34 cellular contexts compared by ENCODE assay signal in the genomic region with DNA sequence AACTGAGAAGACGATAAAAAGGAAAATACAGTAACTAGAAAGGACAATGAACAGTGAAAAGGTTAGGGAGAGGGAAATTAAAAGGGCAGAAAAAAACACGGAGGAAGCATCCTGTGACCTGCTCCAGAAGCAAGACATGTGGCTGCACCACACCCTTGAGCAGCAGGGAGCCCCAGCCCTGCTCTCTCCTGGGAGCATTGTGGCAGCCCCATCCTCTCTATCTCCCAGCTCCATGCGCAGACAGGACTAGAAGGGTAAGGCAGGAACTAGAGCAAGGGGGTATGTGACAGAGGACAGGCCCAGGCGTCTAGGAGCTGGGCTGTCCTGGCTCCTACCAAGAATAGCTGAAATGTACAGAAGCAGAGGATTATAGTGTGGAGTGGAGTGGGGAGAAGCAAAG. TPM values are rescaled to one million over a fixed set of nuclear protein-coding genes. Genes with fewer than 3 reads are reported as not detected.
DNase-seq lines count a peak whose midpoint lies in the region; ATAC-seq and TF ChIP-seq lines count a peak whose summit lies in the region.
"Had no signal": no experiment of that assay in that cellular context is flagged by ENCODE, and none has a peak within 500 bp of the region (broad histone marks: within the 10 kb centered on the region; RNA-seq: fewer than 3 reads in every experiment).

No MANE protein-coding gene starts in this region.

- H3K27me3 Mint-ChIP-seq in WTC11 (ENCODE audit: low read depth) (no peaks in the 10 kb centered on the region), nephron (ENCODE audit: low read depth) (peaks cover 5% of the 10 kb centered on the region)
- H3K27me3 Mint-ChIP-seq: activated T-cell treated with anti-CD3 and anti-CD28 coated beads, Interleukin-2, amount 50 U/mL, for 24 hours had no signal

- H3K4me1 Mint-ChIP-seq in WTC11 = peaks cover 6% of the 10 kb centered on the region
- peaks cover 36% of the 10 kb centered on the region for H3K4me1 Mint-ChIP-seq in nephron
- H3K4me1 Mint-ChIP-seq: immature natural killer cell; stimulated activated effector memory CD8-positive, alpha-beta T cell treated with anti-CD3 and anti-CD28 coated beads, Interleukin-12 subunit alpha, Interleukin-12 subunit beta, amount 100 ng/mL, for 72 hours had no signal

- CTCF ChIA-PET in WTC11 (lab: Charles Lee) = interaction anchor here (0.6 to 3.5 kb wide), 11 partner anchors 9 to 172 kb away, joined by 3 to 14 read pairs (median 4); partner anchors contain the start of gene COPZ1

- DNase-seq in COR-L47 (lab: John Stamatoyannopoulos, UW) (peak; percentile 40), Kasumi-1 (lab: John Stamatoyannopoulos, UW) (peak; percentile 22 to 31), WTC11 (ENCODE audit: low spot score) (no peak), HK-2 (ENCODE audit: unreplicated experiment) (no peak)
- DNase-seq: activated CD4-positive, alpha-beta T cell treated with anti-CD3 and anti-CD28 coated beads, Interleukin-2, amount 50 U/mL, for 1 hour; activated naive CD4-positive, alpha-beta T cell; activated T-cell treated with anti-CD3 and anti-CD28 coated beads, Interleukin-2, amount 50 U/mL, for 24 hours; brain microvascular endothelial cell; CD4-positive, CD25-positive, alpha-beta regulatory T cell; cerebellar nuclear complex; DMS79 treated with DMSO at 0.1 percent for 48 hours; GDM1; GOT3; hypothalamus; immature natural killer cell; KG1; mammary epithelial cell; MG63; NCI-H1436; NCI-H446 treated with DMSO at 0.1 percent for 48 hours; NCI-H82; ovary; retina; SJCRH30; SW 1271; T-helper 9 cell; WERI-Rb-1 had no signal

- H3K27ac Mint-ChIP-seq in WTC11 (no peak overlapping the region), nephron (peak overlapping the region; percentile 2 to 90 (median 35))
- H3K27ac Mint-ChIP-seq: activated T-cell treated with anti-CD3 and anti-CD28 coated beads, Interleukin-2, amount 50 U/mL, for 24 hours; immature natural killer cell had no signal

- TF ChIP-seq CTCF in WTC11 (IDR thresholded peaks at IDR 0.05) (no peak), nephron (IDR thresholded peaks at IDR 0.05; ENCODE audit: unreplicated experiment in 3 of 3) (no peak)

- ATAC-seq in WTC11 (peak; percentile 33), HG02588 (IDR thresholded peaks at IDR 0.05; ENCODE audit: unreplicated experiment) (no peak), HG02870 (IDR thresholded peaks at IDR 0.05; ENCODE audit: unreplicated experiment) (no peak), HG02623 (IDR thresholded peaks at IDR 0.05; ENCODE audit: unreplicated experiment) (no peak)
- ATAC-seq: gastroesophageal sphincter; natural killer cell treated with Interleukin-12 subunit alpha and Interleukin-12 subunit beta and Interleukin-15 and Interleukin-18, amount 100 ng/mL, for 72 hours; stimulated activated effector memory CD8-positive, alpha-beta T cell treated with anti-CD3 and anti-CD28 coated beads, Interleukin-12 subunit alpha, Interleukin-12 subunit beta, amount 100 ng/mL, for 72 hours had no signal

- POLR2A ChIA-PET in WTC11 (lab: Charles Lee) = no interaction called here

- H3K4me3 Mint-ChIP-seq in WTC11 (no peak overlapping the region), nephron (no peak overlapping the region)
- H3K4me3 Mint-ChIP-seq: activated T-cell treated with anti-CD3 and anti-CD28 coated beads, Interleukin-2, amount 50 U/mL, for 24 hours; CD4-positive, CD25-positive, alpha-beta regulatory T cell; immature natural killer cell; natural killer cell treated with Interleukin-12 subunit alpha and Interleukin-12 subunit beta and Interleukin-15 and Interleukin-18, amount 100 ng/mL, for 72 hours; stimulated activated effector memory CD8-positive, alpha-beta T cell treated with anti-CD3 and anti-CD28 coated beads, Interleukin-12 subunit alpha, Interleukin-12 subunit beta, amount 100 ng/mL, for 72 hours had no signal

- H3K9me3 Mint-ChIP-seq in WTC11 (no peaks in the 10 kb centered on the region), nephron (no peaks in the 10 kb centered on the region)
- H3K9me3 Mint-ChIP-seq: activated T-cell treated with anti-CD3 and anti-CD28 coated beads, Interleukin-2, amount 50 U/mL, for 24 hours; CD4-positive, CD25-positive, alpha-beta regulatory T cell; immature natural killer cell; natural killer cell treated with Interleukin-12 subunit alpha and Interleukin-12 subunit beta and Interleukin-15 and Interleukin-18, amount 100 ng/mL, for 72 hours; stimulated activated effector memory CD8-positive, alpha-beta T cell treated with anti-CD3 and anti-CD28 coated beads, Interleukin-12 subunit alpha, Interleukin-12 subunit beta, amount 100 ng/mL, for 72 hours had no signal

- no peaks in the 10 kb centered on the region for H3K36me3 Mint-ChIP-seq in WTC11
- H3K36me3 Mint-ChIP-seq in nephron (ENCODE audit: low read depth) = no peaks in the 10 kb centered on the region
- H3K36me3 Mint-ChIP-seq: natural killer cell treated with Interleukin-12 subunit alpha and Interleukin-12 subunit beta and Interleukin-15 and Interleukin-18, amount 100 ng/mL, for 72 hours; stimulated activated effector memory CD8-positive, alpha-beta T cell treated with anti-CD3 and anti-CD28 coated beads, Interleukin-12 subunit alpha, Interleukin-12 subunit beta, amount 100 ng/mL, for 72 hours had no signal

TF ChIP-seq in WTC11, 78 proteins besides CTCF, POLR2A, EP300 and RAD21:
- TF ChIP-seq NFE2L1 (CRISPR knock-in tag; IDR thresholded peaks at IDR 0.05) (no peak), USF1 (CRISPR knock-in tag; IDR thresholded peaks at IDR 0.05) (no peak), NR1H2 (CRISPR knock-in tag; IDR thresholded peaks at IDR 0.05) (no peak), FOXK1 (CRISPR knock-in tag; IDR thresholded peaks at IDR 0.05) (no peak), FOXJ3 (CRISPR knock-in tag; IDR thresholded peaks at IDR 0.05; ENCODE audit: borderline replicate concordance) (no peak), JAZF1 (CRISPR knock-in tag; IDR thresholded peaks at IDR 0.05) (no peak), MXD4 (CRISPR knock-in tag; IDR thresholded peaks at IDR 0.05; ENCODE audit: borderline replicate concordance) (no peak), GRHL2 (CRISPR knock-in tag; IDR thresholded peaks at IDR 0.05; ENCODE audit: insufficient replicate concordance, severe bottlenecking) (no peak), CREB1 (CRISPR knock-in tag; IDR thresholded peaks at IDR 0.05) (no peak), MLX (CRISPR knock-in tag; IDR thresholded peaks at IDR 0.05) (no peak), TP53 (CRISPR knock-in tag; IDR thresholded peaks at IDR 0.05) (no peak), TCF7 (CRISPR knock-in tag; IDR thresholded peaks at IDR 0.05; ENCODE audit: low read depth) (no peak), ZBTB21 (CRISPR knock-in tag; IDR thresholded peaks at IDR 0.05; ENCODE audit: borderline replicate concordance) (no peak), ZNF423 (CRISPR knock-in tag; IDR thresholded peaks at IDR 0.05) (no peak), ESRRA (CRISPR knock-in tag; IDR thresholded peaks at IDR 0.05; ENCODE audit: borderline replicate concordance) (no peak), GTF2I (CRISPR knock-in tag; conservative IDR thresholded peaks at IDR 0.05) (no peak), NR3C1 (CRISPR knock-in tag; conservative IDR thresholded peaks at IDR 0.05; ENCODE audit: low read depth) (no peak)

RNA-seq across cellular contexts. Expression of gene SMUG1, which starts 38.6 kb away (rescaled TPM):
- total RNA-seq in WTC11 (2021) = 19.2 to 27.5 TPM (median 26.3 TPM) in 3 replicates

RNA-seq across cellular contexts. Expression of gene CBX5, which starts 52.5 kb away (rescaled TPM):
- total RNA-seq in WTC11 (2021) = 182 to 218 TPM (median 216 TPM) in 3 replicates

RNA-seq across cellular contexts. Expression of gene HNRNPA1, which starts 53.1 kb away (rescaled TPM):
- total RNA-seq in WTC11 (2021) = 2,589 to 2,788 TPM (median 2,737 TPM) in 3 replicates

Comparison
In these comparisons a context has a peak if more than half of its experiments do, and no peak if none do; other contexts are left out.
1. DNase-seq: peak in COR-L47 (single experiment) and Kasumi-1 (2 of 2); none in WTC11 (single experiment) and HK-2 (single experiment).